1 cellular context compared by ENCODE assay signal in the genomic region with DNA sequence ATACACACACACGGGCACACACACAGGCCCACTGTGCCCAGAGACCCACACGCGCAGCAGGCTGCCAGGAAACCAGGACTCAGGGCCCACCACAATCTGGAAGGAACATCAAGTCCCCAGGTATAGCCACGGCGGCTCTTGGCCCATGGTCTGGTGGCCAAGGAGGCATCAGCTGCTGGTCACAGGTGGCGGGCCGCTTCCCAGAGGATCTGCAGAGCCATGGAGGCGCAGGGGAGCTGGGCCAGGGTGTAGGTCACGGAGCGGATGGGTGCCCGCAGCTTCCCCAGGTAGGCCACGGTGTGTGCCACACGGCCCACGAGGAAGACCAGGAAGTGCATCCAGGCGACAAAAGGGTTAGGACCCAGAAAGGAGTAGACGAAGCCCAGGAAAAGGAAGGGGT.
TF ChIP-seq lines count a peak whose summit lies in the region.

No MANE protein-coding gene starts in this region.

TF ChIP-seq in WTC11, 78 proteins besides CTCF, POLR2A, EP300 and RAD21 (continued from another document):
- TF ChIP-seq E2F4 (CRISPR knock-in tag; IDR thresholded peaks at IDR 0.05; ENCODE audit: borderline replicate concordance, low read depth) (no peak), ELF4 (CRISPR knock-in tag; IDR thresholded peaks at IDR 0.05; ENCODE audit: low read depth) (no peak)
- TF ChIP-seq, protein P1, sequence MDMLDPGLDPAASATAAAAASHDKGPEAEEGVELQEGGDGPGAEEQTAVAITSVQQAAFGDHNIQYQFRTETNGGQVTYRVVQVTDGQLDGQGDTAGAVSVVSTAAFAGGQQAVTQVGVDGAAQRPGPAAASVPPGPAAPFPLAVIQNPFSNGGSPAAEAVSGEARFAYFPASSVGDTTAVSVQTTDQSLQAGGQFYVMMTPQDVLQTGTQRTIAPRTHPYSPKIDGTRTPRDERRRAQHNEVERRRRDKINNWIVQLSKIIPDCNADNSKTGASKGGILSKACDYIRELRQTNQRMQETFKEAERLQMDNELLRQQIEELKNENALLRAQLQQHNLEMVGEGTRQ (CRISPR knock-in tag; IDR thresholded peaks at IDR 0.05): no peak
